Comparison of ENCODE assay signal across 1 cellular context in genomic region chr11:64870176-64870892, GRCh38.
TF ChIP-seq lines count a peak whose summit lies in the region.

No MANE protein-coding gene starts in this region.

TF ChIP-seq in K562, 482 proteins besides CTCF, POLR2A, EP300 and RAD21 (continued from another document and continues in another):
- TF ChIP-seq, protein P1, sequence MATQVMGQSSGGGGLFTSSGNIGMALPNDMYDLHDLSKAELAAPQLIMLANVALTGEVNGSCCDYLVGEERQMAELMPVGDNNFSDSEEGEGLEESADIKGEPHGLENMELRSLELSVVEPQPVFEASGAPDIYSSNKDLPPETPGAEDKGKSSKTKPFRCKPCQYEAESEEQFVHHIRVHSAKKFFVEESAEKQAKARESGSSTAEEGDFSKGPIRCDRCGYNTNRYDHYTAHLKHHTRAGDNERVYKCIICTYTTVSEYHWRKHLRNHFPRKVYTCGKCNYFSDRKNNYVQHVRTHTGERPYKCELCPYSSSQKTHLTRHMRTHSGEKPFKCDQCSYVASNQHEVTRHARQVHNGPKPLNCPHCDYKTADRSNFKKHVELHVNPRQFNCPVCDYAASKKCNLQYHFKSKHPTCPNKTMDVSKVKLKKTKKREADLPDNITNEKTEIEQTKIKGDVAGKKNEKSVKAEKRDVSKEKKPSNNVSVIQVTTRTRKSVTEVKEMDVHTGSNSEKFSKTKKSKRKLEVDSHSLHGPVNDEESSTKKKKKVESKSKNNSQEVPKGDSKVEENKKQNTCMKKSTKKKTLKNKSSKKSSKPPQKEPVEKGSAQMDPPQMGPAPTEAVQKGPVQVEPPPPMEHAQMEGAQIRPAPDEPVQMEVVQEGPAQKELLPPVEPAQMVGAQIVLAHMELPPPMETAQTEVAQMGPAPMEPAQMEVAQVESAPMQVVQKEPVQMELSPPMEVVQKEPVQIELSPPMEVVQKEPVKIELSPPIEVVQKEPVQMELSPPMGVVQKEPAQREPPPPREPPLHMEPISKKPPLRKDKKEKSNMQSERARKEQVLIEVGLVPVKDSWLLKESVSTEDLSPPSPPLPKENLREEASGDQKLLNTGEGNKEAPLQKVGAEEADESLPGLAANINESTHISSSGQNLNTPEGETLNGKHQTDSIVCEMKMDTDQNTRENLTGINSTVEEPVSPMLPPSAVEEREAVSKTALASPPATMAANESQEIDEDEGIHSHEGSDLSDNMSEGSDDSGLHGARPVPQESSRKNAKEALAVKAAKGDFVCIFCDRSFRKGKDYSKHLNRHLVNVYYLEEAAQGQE (CRISPR knock-in tag; IDR thresholded peaks at IDR 0.05; ENCODE audit: low read depth), result no peak
- TF ChIP-seq CBX3 (IDR thresholded peaks at IDR 0.05; ENCODE audit: borderline replicate concordance in 1 of 2, low read length in 2 of 2), result no peak
- no peak for TF ChIP-seq SMAD2 (IDR thresholded peaks at IDR 0.05; ENCODE audit: low read depth, low read length)
- TF ChIP-seq TCFL5 (CRISPR knock-in tag; conservative IDR thresholded peaks at IDR 0.05), result no peak
- TF ChIP-seq SAFB (IDR thresholded peaks at IDR 0.05; ENCODE audit: borderline replicate concordance, low read depth, low read length), result no peak
- peak; percentile 40; the same call in 1 of the 2 replicates for TF ChIP-seq KLF16 (IDR thresholded peaks at IDR 0.05)
- TF ChIP-seq FOXM1 (IDR thresholded peaks at IDR 0.05; ENCODE audit: low read depth), result no peak
- TF ChIP-seq FOXM1 (CRISPR knock-in tag; IDR thresholded peaks at IDR 0.05; ENCODE audit: low read depth), result no peak
- TF ChIP-seq NFYB (IDR thresholded peaks at IDR 0.05; ENCODE audit: extremely low read depth, insufficient read length), result no peak
- no peak for TF ChIP-seq ZNF431 (CRISPR knock-in tag; IDR thresholded peaks at IDR 0.05)
- TF ChIP-seq ZNF395 (CRISPR knock-in tag; IDR thresholded peaks at IDR 0.05), result no peak
- no peak for TF ChIP-seq POU5F1 (IDR thresholded peaks at IDR 0.05; ENCODE audit: borderline replicate concordance, low read depth, low read length, partially characterized antibody)
- TF ChIP-seq KDM2B (CRISPR knock-in tag; IDR thresholded peaks at IDR 0.05), result no peak
- 0 out of 2 replicates have a peak, but pooled peaks have one; percentile 3 for TF ChIP-seq BHLHE40 (IDR thresholded peaks at IDR 0.05; ENCODE audit: low read length)
- no peak for TF ChIP-seq ZNF408 (CRISPR knock-in tag; IDR thresholded peaks at IDR 0.05; ENCODE audit: low read depth)
- peak; percentile 69 for TF ChIP-seq TCF3 (CRISPR knock-in tag; IDR thresholded peaks at IDR 0.05)
- TF ChIP-seq ASH1L (IDR thresholded peaks at IDR 0.05; ENCODE audit: borderline replicate concordance, low read depth, partially characterized antibody), result no peak
- TF ChIP-seq SNIP1 (IDR thresholded peaks at IDR 0.05; ENCODE audit: low read depth), result no peak
- TF ChIP-seq CC2D1A (IDR thresholded peaks at IDR 0.05), result no peak
- no peak for TF ChIP-seq L3MBTL2 (IDR thresholded peaks at IDR 0.05)
- TF ChIP-seq PTBP1 (IDR thresholded peaks at IDR 0.05; ENCODE audit: low read depth, low read length), result no peak
- TF ChIP-seq TBP (optimal IDR thresholded peaks at IDR 0.05; ENCODE audit: low read depth, low read length), result no peak
- no peak for TF ChIP-seq ZNF277 (CRISPR knock-in tag; IDR thresholded peaks at IDR 0.05; ENCODE audit: borderline replicate concordance)
- 0 out of 2 replicates have a peak, but pooled peaks have one; percentile 33 for TF ChIP-seq LCOR (CRISPR knock-in tag; IDR thresholded peaks at IDR 0.05)
- 0 out of 4 replicates have a peak, but pooled peaks of 1 of the 2 experiments have one; percentile 18 for TF ChIP-seq HDAC1 (IDR thresholded peaks at IDR 0.05)
- no peak for TF ChIP-seq NR2F6 (CRISPR knock-in tag; IDR thresholded peaks at IDR 0.05)
- TF ChIP-seq ATF1 (CRISPR knock-in tag; IDR thresholded peaks at IDR 0.05), result no peak
- peak; percentile 49 for TF ChIP-seq ATF1 (tag; IDR thresholded peaks at IDR 0.05)
- TF ChIP-seq ZNF165 (CRISPR knock-in tag; IDR thresholded peaks at IDR 0.05; ENCODE audit: borderline replicate concordance), result no peak
- TF ChIP-seq, protein P2, sequence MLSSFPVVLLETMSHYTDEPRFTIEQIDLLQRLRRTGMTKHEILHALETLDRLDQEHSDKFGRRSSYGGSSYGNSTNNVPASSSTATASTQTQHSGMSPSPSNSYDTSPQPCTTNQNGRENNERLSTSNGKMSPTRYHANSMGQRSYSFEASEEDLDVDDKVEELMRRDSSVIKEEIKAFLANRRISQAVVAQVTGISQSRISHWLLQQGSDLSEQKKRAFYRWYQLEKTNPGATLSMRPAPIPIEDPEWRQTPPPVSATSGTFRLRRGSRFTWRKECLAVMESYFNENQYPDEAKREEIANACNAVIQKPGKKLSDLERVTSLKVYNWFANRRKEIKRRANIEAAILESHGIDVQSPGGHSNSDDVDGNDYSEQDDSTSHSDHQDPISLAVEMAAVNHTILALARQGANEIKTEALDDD (IDR thresholded peaks at IDR 0.05), result no peak
- no peak for TF ChIP-seq ZBTB33 (CRISPR knock-in tag; IDR thresholded peaks at IDR 0.05)
- no peak for TF ChIP-seq EZH2 (IDR thresholded peaks at IDR 0.05; ENCODE audit: borderline replicate concordance, low read depth, low read length)
- no peak for TF ChIP-seq ZNF644 (tag; IDR thresholded peaks at IDR 0.05; ENCODE audit: low read depth)
- TF ChIP-seq CREB1 (IDR thresholded peaks at IDR 0.05), result no peak
- TF ChIP-seq CREB1 (CRISPR knock-in tag; IDR thresholded peaks at IDR 0.05), result no peak
- TF ChIP-seq AFF1 (IDR thresholded peaks at IDR 0.05; ENCODE audit: low read depth in 1 of 2, partially characterized antibody in 2 of 2), result no peak
- no peak for TF ChIP-seq ZBED1 (IDR thresholded peaks at IDR 0.05)
- TF ChIP-seq MTA1 (IDR thresholded peaks at IDR 0.05; ENCODE audit: borderline replicate concordance), result no peak
- TF ChIP-seq ZNF785 (CRISPR knock-in tag; IDR thresholded peaks at IDR 0.05), result no peak
- TF ChIP-seq, protein P3, sequence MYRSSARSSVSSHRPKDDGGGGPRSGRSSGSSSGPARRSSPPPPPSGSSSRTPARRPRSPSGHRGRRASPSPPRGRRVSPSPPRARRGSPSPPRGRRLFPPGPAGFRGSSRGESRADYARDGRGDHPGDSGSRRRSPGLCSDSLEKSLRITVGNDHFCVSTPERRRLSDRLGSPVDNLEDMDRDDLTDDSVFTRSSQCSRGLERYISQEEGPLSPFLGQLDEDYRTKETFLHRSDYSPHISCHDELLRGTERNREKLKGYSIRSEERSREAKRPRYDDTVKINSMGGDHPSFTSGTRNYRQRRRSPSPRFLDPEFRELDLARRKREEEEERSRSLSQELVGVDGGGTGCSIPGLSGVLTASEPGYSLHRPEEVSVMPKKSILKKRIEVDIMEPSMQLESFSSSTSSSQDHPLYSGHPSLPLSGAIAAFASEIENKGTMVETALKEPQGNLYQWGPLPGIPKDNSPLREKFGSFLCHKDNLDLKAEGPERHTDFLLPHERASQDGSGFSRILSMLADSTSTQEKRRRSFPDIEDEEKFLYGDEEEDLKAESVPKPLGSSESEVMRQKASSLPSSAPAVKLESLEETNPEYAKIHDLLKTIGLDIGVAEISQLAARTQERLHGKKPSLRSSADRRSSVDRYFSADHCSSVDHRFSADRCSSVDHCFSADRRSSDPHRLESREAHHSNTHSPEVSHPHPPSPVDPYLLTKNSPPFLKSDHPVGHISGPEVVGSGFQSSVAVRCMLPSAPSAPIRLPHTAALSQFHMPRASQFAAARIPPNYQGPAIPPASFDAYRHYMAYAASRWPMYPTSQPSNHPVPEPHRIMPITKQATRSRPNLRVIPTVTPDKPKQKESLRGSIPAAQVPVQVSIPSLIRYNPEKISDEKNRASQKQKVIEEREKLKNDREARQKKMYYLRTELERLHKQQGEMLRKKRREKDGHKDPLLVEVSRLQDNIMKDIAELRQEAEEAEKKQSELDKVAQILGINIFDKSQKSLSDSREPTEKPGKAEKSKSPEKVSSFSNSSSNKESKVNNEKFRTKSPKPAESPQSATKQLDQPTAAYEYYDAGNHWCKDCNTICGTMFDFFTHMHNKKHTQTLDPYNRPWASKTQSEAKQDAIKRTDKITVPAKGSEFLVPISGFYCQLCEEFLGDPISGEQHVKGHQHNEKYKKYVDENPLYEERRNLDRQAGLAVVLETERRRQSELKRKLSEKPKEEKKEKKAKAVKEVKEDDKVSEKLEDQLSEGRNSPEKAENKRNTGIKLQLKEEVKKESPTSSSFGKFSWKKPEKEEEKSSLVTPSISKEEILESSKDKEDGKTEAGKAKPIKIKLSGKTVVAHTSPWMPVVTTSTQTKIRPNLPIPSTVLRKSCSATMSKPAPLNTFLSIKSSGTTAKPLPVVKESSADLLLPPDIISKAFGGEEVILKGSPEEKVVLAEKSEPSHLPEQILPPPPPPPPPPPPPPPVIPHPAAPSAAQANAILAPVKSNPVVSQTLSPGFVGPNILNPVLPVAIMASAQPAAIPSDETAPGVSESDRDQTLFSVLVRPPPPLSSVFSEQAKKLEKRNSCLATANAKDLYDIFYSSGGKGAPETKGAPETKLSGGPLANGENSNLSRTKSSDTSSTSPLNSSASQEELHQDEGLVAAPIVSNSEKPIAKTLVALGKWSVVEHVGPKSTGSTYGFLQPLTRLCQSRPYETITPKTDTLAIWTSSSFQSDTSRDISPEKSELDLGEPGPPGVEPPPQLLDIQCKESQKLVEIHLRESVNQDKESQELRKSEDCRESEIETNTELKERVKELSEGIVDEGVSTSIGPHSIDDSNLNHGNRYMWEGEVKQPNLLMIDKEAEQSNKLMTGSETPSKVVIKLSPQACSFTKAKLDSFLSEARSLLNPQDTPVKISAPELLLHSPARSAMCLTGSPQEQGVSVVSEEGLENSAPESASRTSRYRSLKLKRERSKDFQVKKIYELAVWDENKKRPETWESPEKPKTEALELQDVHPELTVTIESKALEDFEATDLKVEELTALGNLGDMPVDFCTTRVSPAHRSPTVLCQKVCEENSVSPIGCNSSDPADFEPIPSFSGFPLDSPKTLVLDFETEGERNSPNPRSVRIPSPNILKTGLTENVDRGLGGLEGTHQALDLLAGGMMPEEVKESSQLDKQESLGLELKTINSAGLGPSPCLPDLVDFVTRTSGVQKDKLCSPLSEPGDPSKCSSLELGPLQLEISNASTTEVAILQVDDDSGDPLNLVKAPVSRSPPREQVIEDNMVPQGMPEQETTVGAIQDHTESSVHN (IDR thresholded peaks at IDR 0.05; ENCODE audit: borderline replicate concordance in 1 of 2, low read depth in 1 of 2), result no peak
- TF ChIP-seq NFXL1 (CRISPR knock-in tag; IDR thresholded peaks at IDR 0.05), result no peak
- TF ChIP-seq TARDBP (IDR thresholded peaks at IDR 0.05), result no peak
- no peak for TF ChIP-seq TAF1 (IDR thresholded peaks at IDR 0.05; ENCODE audit: control insufficient read depth, extremely low read depth, insufficient read depth, low read length, severe bottlenecking)
- no peak for TF ChIP-seq ZNF699 (CRISPR knock-in tag; IDR thresholded peaks at IDR 0.05; ENCODE audit: insufficient replicate concordance)
- TF ChIP-seq BCL6 (CRISPR knock-in tag; IDR thresholded peaks at IDR 0.05), result no peak
- no peak for TF ChIP-seq ZNF124 (CRISPR knock-in tag; IDR thresholded peaks at IDR 0.05)
